ENCODE assay signal across 1 cellular context in the genomic region with DNA sequence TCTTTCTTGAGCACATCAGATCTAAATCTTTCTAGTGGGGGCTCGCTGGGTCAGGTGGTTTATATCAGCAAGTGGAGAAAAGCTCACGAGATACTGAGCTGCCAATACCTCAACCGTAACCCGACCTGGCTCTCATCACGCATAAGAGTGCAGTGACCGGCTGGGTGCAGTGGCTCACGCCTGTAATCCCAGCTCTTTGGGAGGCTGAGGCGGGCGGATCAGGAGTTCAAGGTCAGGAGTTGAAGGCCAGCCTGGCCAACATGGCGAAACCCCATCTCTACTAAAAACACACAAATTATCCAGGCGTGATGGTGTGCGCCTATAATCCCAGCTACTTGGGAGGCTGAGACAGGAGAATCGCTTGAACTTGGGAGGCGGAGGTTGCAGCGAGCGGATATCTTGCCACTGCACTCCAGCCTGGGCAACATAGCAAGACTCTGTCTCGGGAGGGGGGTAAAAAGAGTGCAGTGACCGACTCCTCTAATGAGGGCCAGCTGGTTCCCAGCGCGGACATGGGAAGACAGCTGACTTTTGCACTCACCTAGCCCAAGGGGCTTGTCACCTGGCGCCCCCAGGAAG.
TF ChIP-seq lines count a peak whose summit lies in the region.

No MANE protein-coding gene starts in this region.

TF ChIP-seq in GM23338, 12 proteins besides CTCF, POLR2A, EP300 and RAD21 (continued from another document):
- TF ChIP-seq, protein P1, sequence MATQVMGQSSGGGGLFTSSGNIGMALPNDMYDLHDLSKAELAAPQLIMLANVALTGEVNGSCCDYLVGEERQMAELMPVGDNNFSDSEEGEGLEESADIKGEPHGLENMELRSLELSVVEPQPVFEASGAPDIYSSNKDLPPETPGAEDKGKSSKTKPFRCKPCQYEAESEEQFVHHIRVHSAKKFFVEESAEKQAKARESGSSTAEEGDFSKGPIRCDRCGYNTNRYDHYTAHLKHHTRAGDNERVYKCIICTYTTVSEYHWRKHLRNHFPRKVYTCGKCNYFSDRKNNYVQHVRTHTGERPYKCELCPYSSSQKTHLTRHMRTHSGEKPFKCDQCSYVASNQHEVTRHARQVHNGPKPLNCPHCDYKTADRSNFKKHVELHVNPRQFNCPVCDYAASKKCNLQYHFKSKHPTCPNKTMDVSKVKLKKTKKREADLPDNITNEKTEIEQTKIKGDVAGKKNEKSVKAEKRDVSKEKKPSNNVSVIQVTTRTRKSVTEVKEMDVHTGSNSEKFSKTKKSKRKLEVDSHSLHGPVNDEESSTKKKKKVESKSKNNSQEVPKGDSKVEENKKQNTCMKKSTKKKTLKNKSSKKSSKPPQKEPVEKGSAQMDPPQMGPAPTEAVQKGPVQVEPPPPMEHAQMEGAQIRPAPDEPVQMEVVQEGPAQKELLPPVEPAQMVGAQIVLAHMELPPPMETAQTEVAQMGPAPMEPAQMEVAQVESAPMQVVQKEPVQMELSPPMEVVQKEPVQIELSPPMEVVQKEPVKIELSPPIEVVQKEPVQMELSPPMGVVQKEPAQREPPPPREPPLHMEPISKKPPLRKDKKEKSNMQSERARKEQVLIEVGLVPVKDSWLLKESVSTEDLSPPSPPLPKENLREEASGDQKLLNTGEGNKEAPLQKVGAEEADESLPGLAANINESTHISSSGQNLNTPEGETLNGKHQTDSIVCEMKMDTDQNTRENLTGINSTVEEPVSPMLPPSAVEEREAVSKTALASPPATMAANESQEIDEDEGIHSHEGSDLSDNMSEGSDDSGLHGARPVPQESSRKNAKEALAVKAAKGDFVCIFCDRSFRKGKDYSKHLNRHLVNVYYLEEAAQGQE (IDR thresholded peaks at IDR 0.05; ENCODE audit: unreplicated experiment): no peak
- no peak for TF ChIP-seq NANOG (IDR thresholded peaks at IDR 0.05; ENCODE audit: borderline replicate concordance)
- no peak for TF ChIP-seq ZNF114 (CRISPR knock-in tag; IDR thresholded peaks at IDR 0.05)
- TF ChIP-seq JUNB (IDR thresholded peaks at IDR 0.05; ENCODE audit: unreplicated experiment): no peak
- TF ChIP-seq POLR2AphosphoS5 (IDR thresholded peaks at IDR 0.05; ENCODE audit: low read depth): no peak
- TF ChIP-seq, protein P2, sequence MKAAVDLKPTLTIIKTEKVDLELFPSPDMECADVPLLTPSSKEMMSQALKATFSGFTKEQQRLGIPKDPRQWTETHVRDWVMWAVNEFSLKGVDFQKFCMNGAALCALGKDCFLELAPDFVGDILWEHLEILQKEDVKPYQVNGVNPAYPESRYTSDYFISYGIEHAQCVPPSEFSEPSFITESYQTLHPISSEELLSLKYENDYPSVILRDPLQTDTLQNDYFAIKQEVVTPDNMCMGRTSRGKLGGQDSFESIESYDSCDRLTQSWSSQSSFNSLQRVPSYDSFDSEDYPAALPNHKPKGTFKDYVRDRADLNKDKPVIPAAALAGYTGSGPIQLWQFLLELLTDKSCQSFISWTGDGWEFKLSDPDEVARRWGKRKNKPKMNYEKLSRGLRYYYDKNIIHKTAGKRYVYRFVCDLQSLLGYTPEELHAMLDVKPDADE (IDR thresholded peaks at IDR 0.05): no peak
